Comparison of ENCODE assay signal across 11 cellular contexts in the genomic region with DNA sequence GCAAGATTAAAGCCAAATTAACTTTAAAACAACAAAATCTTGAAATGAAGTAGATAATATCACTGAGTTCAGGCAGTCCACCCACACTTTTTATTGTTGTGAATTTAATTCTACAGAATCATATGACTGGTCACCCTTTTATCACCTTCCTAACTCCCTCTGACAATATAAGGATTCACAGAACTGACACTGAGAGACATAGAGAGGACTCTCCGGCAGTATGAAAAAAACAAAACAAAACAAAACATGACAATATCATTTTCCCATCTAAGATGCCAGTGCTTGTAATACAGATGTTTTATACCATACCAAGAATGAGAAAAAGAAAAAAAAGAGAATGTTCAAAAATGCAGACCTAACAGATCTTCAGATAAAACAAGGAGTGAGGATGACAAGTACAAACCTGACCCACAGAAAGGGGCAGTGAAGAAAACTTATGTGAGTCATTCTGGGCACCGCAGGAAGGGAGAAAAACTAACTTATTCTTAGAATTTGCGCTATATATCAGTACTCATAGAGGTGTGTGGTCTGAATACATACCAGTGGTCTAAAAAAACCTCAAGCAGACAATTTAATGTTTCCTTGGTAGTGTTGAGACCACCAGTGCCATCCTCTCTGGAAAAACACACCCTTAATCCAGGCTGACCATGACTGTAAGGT.
A peak's percentile ranks its signal among the peaks of the same experiment; 100 is the strongest.
DNase-seq lines count a peak whose midpoint lies in the region; ATAC-seq and TF ChIP-seq lines count a peak whose summit lies in the region.
"Had no signal": no experiment of that assay in that cellular context is flagged by ENCODE, and none has a peak within 500 bp of the region (broad histone marks: within the 10 kb centered on the region; RNA-seq: fewer than 3 reads in every experiment).

No MANE protein-coding gene starts in this region.

- H3K79me2 ChIP-seq in HCT116 (ENCODE audit: insufficient read depth, low read length), result peaks cover 43% of the 10 kb centered on the region

- no peak overlapping the region for H2AFZ ChIP-seq in HCT116 (ENCODE audit: low read depth, low read length, poor library complexity, severe bottlenecking)

- CTCF ChIA-PET in HCT116 (lab: Charles Lee), result no interaction called here

- ATAC-seq in GM18502 (IDR thresholded peaks at IDR 0.05; ENCODE audit: poor library complexity, unreplicated experiment), result peak; percentile 93
- ATAC-seq in HCT116, result peak; percentile 49; the same call in 1 of the 2 replicates
- ATAC-seq in RWPE2 (ENCODE audit: low read depth), result peak; percentile 94
- ATAC-seq in omental fat pad (ENCODE audit: low FRiP score), result no peak
- ATAC-seq: pancreas had no signal

- no peak for TF ChIP-seq POLR2A in HCT116 (IDR thresholded peaks at IDR 0.05; ENCODE audit: borderline replicate concordance, extremely low read depth, insufficient read depth, insufficient read length)

- RAD21 ChIA-PET in HCT116 (lab: Charles Lee; ENCODE audit: low non-redundant PET in 1 of 2, low total read pairs in 2 of 2, uncharacterized antibody in 2 of 2, unreplicated experiment in 2 of 2), result no interaction called here

- POLR2A ChIA-PET in HCT116 (lab: Charles Lee), result no interaction called here

- H3K4me1 ChIP-seq in HCT116 (ENCODE audit: control insufficient read depth in 1 of 2, insufficient read depth in 2 of 2, low read length in 2 of 2), result peaks cover 25 to 44% of the 10 kb centered on the region in 2 experiments
- peaks cover 32% of the 10 kb centered on the region for H3K4me1 ChIP-seq in RWPE2 (ENCODE audit: insufficient read depth, poor library complexity, severe bottlenecking)
- H3K4me1 ChIP-seq in left ventricle myocardium inferior, result peaks cover 27% of the 10 kb centered on the region

- H3K4me3 ChIP-seq in HCT116 (replicated peaks in 1 of 2; ENCODE audit: low read depth in 1 of 2, low read length in 2 of 2) (no peak overlapping the region), RWPE2 (ENCODE audit: severe bottlenecking) (no peak overlapping the region), left ventricle myocardium inferior (no peak overlapping the region)
- H3K4me3 ChIP-seq: coronary artery, pancreas had no signal

- intact Hi-C loops in HCT116 (cut with micrococcal nuclease) (no loop called here), left ventricle myocardium inferior (cut with micrococcal nuclease) (no loop called here)

- H3K27me3 ChIP-seq in HCT116 (ENCODE audit: insufficient read depth, low read length), result no peaks in the 10 kb centered on the region
- H3K27me3 ChIP-seq in RWPE2 (ENCODE audit: insufficient read depth, poor library complexity, severe bottlenecking), result no peaks in the 10 kb centered on the region
- no peaks in the 10 kb centered on the region for H3K27me3 ChIP-seq in left ventricle myocardium inferior (ENCODE audit: low read depth)
- H3K27me3 ChIP-seq: pancreas had no signal

- TF ChIP-seq RAD21 in HCT116 (IDR thresholded peaks at IDR 0.05; ENCODE audit: low read depth), result no peak

- H3K4me2 ChIP-seq in HCT116 (ENCODE audit: low read length), result peak overlapping the region; percentile 46

- no peaks in the 10 kb centered on the region for H4K20me1 ChIP-seq in HCT116 (ENCODE audit: insufficient read depth)

- BruUV-seq in HCT116 (replicated peaks; lab: Mats Ljungman, UMichigan), result no TSS peak

- H3K9me2 ChIP-seq in HCT116 (ENCODE audit: insufficient read depth), result no peaks in the 10 kb centered on the region

- no peaks in the 10 kb centered on the region for H3K36me3 ChIP-seq in HCT116 (ENCODE audit: control insufficient read depth in 1 of 2, insufficient read depth in 2 of 2, low read length in 2 of 2)
- no peaks in the 10 kb centered on the region for H3K36me3 ChIP-seq in RWPE2 (ENCODE audit: low read depth)
- no peaks in the 10 kb centered on the region for H3K36me3 ChIP-seq in left ventricle myocardium inferior
- H3K36me3 ChIP-seq: pancreas had no signal

- TF ChIP-seq CTCF in HCT116 (IDR thresholded peaks at IDR 0.05 in 2 of 3, conservative IDR thresholded peaks at IDR 0.05 in 1 of 3; ENCODE audit: borderline replicate concordance in 1 of 3, insufficient read depth in 1 of 3, low read depth in 2 of 3, low read length in 2 of 3) (no peak), RWPE2 (IDR thresholded peaks at IDR 0.05; ENCODE audit: poor library complexity, severe bottlenecking) (no peak), left ventricle myocardium inferior (IDR thresholded peaks at IDR 0.05; ENCODE audit: borderline replicate concordance) (no peak), omental fat pad (IDR thresholded peaks at IDR 0.05) (no peak)

- H3K27ac ChIP-seq in HCT116 (ENCODE audit: low read depth, low read length) (peak overlapping the region; percentile 16; the same call in 1 of the 2 replicates), RWPE2 (ENCODE audit: poor library complexity, severe bottlenecking) (peak overlapping the region; percentile 55), left ventricle myocardium inferior (replicated peaks) (no peak overlapping the region)
- H3K27ac ChIP-seq: coronary artery, pancreas had no signal

- no peak for DNase-seq in HCT116 (ENCODE audit: low read depth, low spot score)
- DNase-seq in RWPE2 (ENCODE audit: low spot score), result no peak
- DNase-seq in fibroblast of peridontal ligament (ENCODE audit: extremely low read depth), result peak; percentile 12
- DNase-seq in RPMI8226, result no peak
- no peak for DNase-seq in left ventricle myocardium inferior
- DNase-seq in omental fat pad (ENCODE audit: low spot score), result no peak
- DNase-seq in COR-L47 (lab: John Stamatoyannopoulos, UW), result no peak
- DNase-seq: DMS153, pancreas had no signal

- H3K9me3 ChIP-seq in HCT116 (ENCODE audit: control insufficient read depth in 1 of 2, insufficient read depth in 1 of 2, low read depth in 1 of 2, low read length in 2 of 2), result no peaks in the 10 kb centered on the region
- peaks cover 7% of the 10 kb centered on the region for H3K9me3 ChIP-seq in RWPE2 (ENCODE audit: severe bottlenecking)
- no peaks in the 10 kb centered on the region for H3K9me3 ChIP-seq in left ventricle myocardium inferior (replicated peaks)
- H3K9me3 ChIP-seq: pancreas had no signal

- no peak overlapping the region for H3K9ac ChIP-seq in HCT116 (ENCODE audit: low read length)

TF ChIP-seq in HCT116, 20 proteins besides CTCF, POLR2A, EP300 and RAD21:
- TF ChIP-seq ELF1 (IDR thresholded peaks at IDR 0.05; ENCODE audit: borderline replicate concordance, low read depth) (no peak), SIN3A (IDR thresholded peaks at IDR 0.05; ENCODE audit: low read depth) (no peak), CEBPB (IDR thresholded peaks at IDR 0.05; ENCODE audit: low read depth) (no peak), JUND (IDR thresholded peaks at IDR 0.05) (no peak), CBX3 (IDR thresholded peaks at IDR 0.05; ENCODE audit: low read depth) (no peak), EZH2phosphoT487 (IDR thresholded peaks at IDR 0.05; ENCODE audit: borderline replicate concordance) (no peak), ZNF274 (IDR thresholded peaks at IDR 0.05; ENCODE audit: low read depth, low read length) (no peak), POLR2AphosphoS5 (IDR thresholded peaks at IDR 0.05; ENCODE audit: low read depth, low read length) (no peak), TCF7L2 (IDR thresholded peaks at IDR 0.05; ENCODE audit: borderline replicate concordance, extremely low read depth, insufficient read depth, insufficient read length) (no peak), EGR1 (IDR thresholded peaks at IDR 0.05; ENCODE audit: low read depth) (no peak), SRF (IDR thresholded peaks at IDR 0.05; ENCODE audit: low read depth) (no peak), EZH2 (IDR thresholded peaks at IDR 0.05) (no peak), YY1 (IDR thresholded peaks at IDR 0.05; ENCODE audit: extremely low read depth, insufficient replicate concordance, low read depth, low read length) (no peak), ZFX (IDR thresholded peaks at IDR 0.05) (no peak), FOSL1 (IDR thresholded peaks at IDR 0.05; ENCODE audit: low read depth) (no peak)
TF ChIP-seq in HCT116: peak in this region for 0.
